Comparison of ENCODE assay signal across 1 cellular context in genomic region chr6:37049990-37050853, GRCh38.
TF ChIP-seq lines count a peak whose summit lies in the region.

No MANE protein-coding gene starts in this region.

TF ChIP-seq in K562, 482 proteins besides CTCF, POLR2A, EP300 and RAD21 (continued from another document and continues in another):
- peak; percentile 91 for TF ChIP-seq MGA (IDR thresholded peaks at IDR 0.05)
- no peak for TF ChIP-seq RBM22 (IDR thresholded peaks at IDR 0.05; ENCODE audit: low read depth, low read length, poor library complexity, severe bottlenecking)
- no peak for TF ChIP-seq KHSRP (IDR thresholded peaks at IDR 0.05)
- peak; percentile 94; the same call in 1 of the 2 replicates for TF ChIP-seq ESRRA (IDR thresholded peaks at IDR 0.05; ENCODE audit: borderline replicate concordance, low read depth)
- TF ChIP-seq BRD9 (IDR thresholded peaks at IDR 0.05; ENCODE audit: low read depth, partially characterized antibody): peak; percentile 72
- no peak for TF ChIP-seq HES1 (IDR thresholded peaks at IDR 0.05; ENCODE audit: low read depth)
- peak; percentile 64; the same call in 1 of the 2 replicates for TF ChIP-seq KDM2B (CRISPR knock-in tag; IDR thresholded peaks at IDR 0.05)
- no peak for TF ChIP-seq GTF2F1 (IDR thresholded peaks at IDR 0.05; ENCODE audit: low read depth, low read length)
- peak; percentile 62; the same call in 1 of the 2 replicates for TF ChIP-seq ZSCAN32 (CRISPR knock-in tag; IDR thresholded peaks at IDR 0.05)
- TF ChIP-seq JUN (IDR thresholded peaks at IDR 0.05; ENCODE audit: borderline replicate concordance, low read depth, low read length): no peak
- TF ChIP-seq JUN (CRISPR knock-in tag; IDR thresholded peaks at IDR 0.05; ENCODE audit: borderline replicate concordance): peak; percentile 55; the same call in 1 of the 2 replicates
- TF ChIP-seq SPI1 (IDR thresholded peaks at IDR 0.05; ENCODE audit: borderline replicate concordance, low read depth, low read length): peak; percentile 99
- TF ChIP-seq SOX6 (IDR thresholded peaks at IDR 0.05): peak; percentile 74
- no peak; the same call in 1 of the 2 replicates for TF ChIP-seq RAD51 (IDR thresholded peaks at IDR 0.05; ENCODE audit: borderline replicate concordance, low read depth)
- TF ChIP-seq NONO (IDR thresholded peaks at IDR 0.05; ENCODE audit: low read depth in 2 of 2, low read length in 1 of 2): no peak; a peak in 1 of 4 replicates
- TF ChIP-seq CBX1 (IDR thresholded peaks at IDR 0.05; ENCODE audit: low read depth): 0 out of 2 replicates have a peak, but pooled peaks have one; percentile 62
- no peak for TF ChIP-seq SNIP1 (IDR thresholded peaks at IDR 0.05; ENCODE audit: low read depth)
- no peak for TF ChIP-seq ZNF239 (CRISPR knock-in tag; IDR thresholded peaks at IDR 0.05)
- TF ChIP-seq CHCHD3 (CRISPR knock-in tag; IDR thresholded peaks at IDR 0.05): no peak
- peak; percentile 56 for TF ChIP-seq MIER1 (IDR thresholded peaks at IDR 0.05; ENCODE audit: low read depth)
- peak; percentile 12 for TF ChIP-seq SMAD1 (IDR thresholded peaks at IDR 0.05; ENCODE audit: low read depth, low read length, partially characterized antibody)
- no peak for TF ChIP-seq TCFL5 (CRISPR knock-in tag; conservative IDR thresholded peaks at IDR 0.05)
- no peak for TF ChIP-seq AFF4 (CRISPR knock-in tag; IDR thresholded peaks at IDR 0.05)
- TF ChIP-seq CBFA2T3 (IDR thresholded peaks at IDR 0.05): peak; percentile 80
- no peak for TF ChIP-seq ZFP30 (CRISPR knock-in tag; IDR thresholded peaks at IDR 0.05; ENCODE audit: borderline replicate concordance)
- 0 out of 2 replicates have a peak, but pooled peaks have one; percentile 55 for TF ChIP-seq GTF2A2 (tag; IDR thresholded peaks at IDR 0.05)
- TF ChIP-seq PBX2 (CRISPR knock-in tag; IDR thresholded peaks at IDR 0.05; ENCODE audit: low read depth): no peak
- TF ChIP-seq PBX2 (tag; conservative IDR thresholded peaks at IDR 0.05; ENCODE audit: low read depth): no peak
- no peak for TF ChIP-seq ZNF655 (CRISPR knock-in tag; IDR thresholded peaks at IDR 0.05)
- no peak for TF ChIP-seq PTBP1 (IDR thresholded peaks at IDR 0.05; ENCODE audit: low read depth, low read length)
- 0 out of 2 replicates have a peak, but pooled peaks have one; percentile 54 for TF ChIP-seq PATZ1 (CRISPR knock-in tag; IDR thresholded peaks at IDR 0.05; ENCODE audit: borderline replicate concordance)
- TF ChIP-seq EP400 (IDR thresholded peaks at IDR 0.05): peak; percentile 75
- 0 out of 2 replicates have a peak, but pooled peaks have one; percentile 45 for TF ChIP-seq KAT7 (CRISPR knock-in tag; IDR thresholded peaks at IDR 0.05; ENCODE audit: borderline replicate concordance)
- TF ChIP-seq ATF4 (CRISPR knock-in tag; IDR thresholded peaks at IDR 0.05): no peak; the same call in 1 of the 2 replicates
- peak; percentile 82 for TF ChIP-seq POLR2G (IDR thresholded peaks at IDR 0.05; ENCODE audit: low read depth, low read length)
- peak; percentile 23 for TF ChIP-seq MEIS2 (IDR thresholded peaks at IDR 0.05; ENCODE audit: partially characterized antibody)
- no peak for TF ChIP-seq ELF1 (tag; IDR thresholded peaks at IDR 0.05)
- TF ChIP-seq TAF1 (IDR thresholded peaks at IDR 0.05; ENCODE audit: control insufficient read depth, extremely low read depth, insufficient read depth, low read length, severe bottlenecking): peak; percentile 73
